1 cellular context compared by ENCODE assay signal in genomic region chr9:19048966-19049871, GRCh38.
TF ChIP-seq lines count a peak whose summit lies in the region.

TSS of gene RRAGA (plus strand) at chr9:19049427. CDS start at chr9:19049660, 233 bp downstream.

TF ChIP-seq in GM12878, 131 proteins besides CTCF, POLR2A, EP300 and RAD21 (continued from another document and continues in another):
- TF ChIP-seq JUND (IDR thresholded peaks at IDR 0.05; ENCODE audit: low read depth, low read length) (no peak), BMI1 (IDR thresholded peaks at IDR 0.05; ENCODE audit: borderline replicate concordance) (peak; percentile 62; the same call in 1 of the 2 replicates), MEF2B (IDR thresholded peaks at IDR 0.05; ENCODE audit: partially characterized antibody, poor library complexity, severe bottlenecking) (peak; percentile 61), ZNF24 (IDR thresholded peaks at IDR 0.05) (0 out of 2 replicates have a peak, but pooled peaks have one; percentile 4), SRF (IDR thresholded peaks at IDR 0.05; ENCODE audit: low read depth in 2 of 2, low read length in 2 of 2) (peak in 1 of 2 experiments; percentile 57; a peak in 1 of 4 replicates), ATF7 (IDR thresholded peaks at IDR 0.05; ENCODE audit: low read depth) (peak; percentile 55), BACH1 (IDR thresholded peaks at IDR 0.05; ENCODE audit: borderline replicate concordance) (peak; percentile 49; the same call in 1 of the 2 replicates), POU2F2 (IDR thresholded peaks at IDR 0.05; ENCODE audit: borderline replicate concordance, low read depth, low read length) (peak; percentile 93), NR2C1 (IDR thresholded peaks at IDR 0.05) (no peak), SMARCA5 (IDR thresholded peaks at IDR 0.05) (peak; percentile 73), CHD4 (IDR thresholded peaks at IDR 0.05) (no peak), ETV6 (conservative IDR thresholded peaks at IDR 0.05 in 1 of 2, IDR thresholded peaks at IDR 0.05 in 1 of 2; ENCODE audit: borderline replicate concordance in 1 of 2, low read depth in 1 of 2) (no peak), NRF1 (conservative IDR thresholded peaks at IDR 0.05; ENCODE audit: low read depth, low read length) (no peak), ZNF217 (IDR thresholded peaks at IDR 0.05) (peak; percentile 21; the same call in 1 of the 2 replicates), NFYA (IDR thresholded peaks at IDR 0.05; ENCODE audit: borderline replicate concordance, low read depth, low read length) (no peak), CUX1 (IDR thresholded peaks at IDR 0.05; ENCODE audit: insufficient replicate concordance, low read depth, low read length) (no peak), IKZF2 (IDR thresholded peaks at IDR 0.05) (peak; percentile 53 to 65), ZBTB33 (IDR thresholded peaks at IDR 0.05) (no peak), SMC3 (IDR thresholded peaks at IDR 0.05; ENCODE audit: borderline replicate concordance, low read length) (peak; percentile 74), E2F8 (IDR thresholded peaks at IDR 0.05; ENCODE audit: low read depth, partially characterized antibody) (no peak), CEBPB (IDR thresholded peaks at IDR 0.05; ENCODE audit: borderline replicate concordance in 1 of 2, low read depth in 2 of 2, low read length in 2 of 2) (peak in 1 of 2 experiments; percentile 14; a peak in 1 of 4 replicates), ASH2L (IDR thresholded peaks at IDR 0.05; ENCODE audit: borderline replicate concordance, low read depth) (no peak), ESRRA (IDR thresholded peaks at IDR 0.05; ENCODE audit: low read length) (0 out of 2 replicates have a peak, but pooled peaks have one; percentile 35), DPF2 (IDR thresholded peaks at IDR 0.05) (peak; percentile 66), MLLT1 (IDR thresholded peaks at IDR 0.05) (peak; percentile 94), USF2 (IDR thresholded peaks at IDR 0.05; ENCODE audit: borderline replicate concordance, low read depth, low read length) (no peak), NR2F1 (conservative IDR thresholded peaks at IDR 0.05) (peak; percentile 34; the same call in 1 of the 2 replicates), RB1 (IDR thresholded peaks at IDR 0.05; ENCODE audit: borderline replicate concordance) (peak; percentile 73; the same call in 1 of the 2 replicates), MYC (IDR thresholded peaks at IDR 0.05; ENCODE audit: insufficient read depth, insufficient read length, insufficient replicate concordance, low read length, severe bottlenecking) (no peak), WRNIP1 (IDR thresholded peaks at IDR 0.05; ENCODE audit: borderline replicate concordance, low read depth, low read length) (no peak), NKRF (conservative IDR thresholded peaks at IDR 0.05) (peak; percentile 94), CBX3 (IDR thresholded peaks at IDR 0.05; ENCODE audit: borderline replicate concordance, low read depth) (no peak), TARDBP (IDR thresholded peaks at IDR 0.05; ENCODE audit: borderline replicate concordance) (no peak), RBBP5 (conservative IDR thresholded peaks at IDR 0.05) (no peak), HSF1 (IDR thresholded peaks at IDR 0.05; ENCODE audit: low read depth, low read length) (no peak), YY1 (IDR thresholded peaks at IDR 0.05; ENCODE audit: low read depth, low read length) (peak; percentile 96), PML (IDR thresholded peaks at IDR 0.05; ENCODE audit: low read length) (peak; percentile 85), ELK1 (IDR thresholded peaks at IDR 0.05; ENCODE audit: low read depth, low read length) (peak; percentile 96), FOXM1 (IDR thresholded peaks at IDR 0.05; ENCODE audit: low read depth, low read length) (0 out of 2 replicates have a peak, but pooled peaks have one; percentile 73), CREB1 (IDR thresholded peaks at IDR 0.05; ENCODE audit: low read depth) (peak; percentile 57; the same call in 1 of the 2 replicates), POLR2AphosphoS2 (IDR thresholded peaks at IDR 0.05; ENCODE audit: low read depth, low read length) (peak; percentile 86), NR2C2 (IDR thresholded peaks at IDR 0.05; ENCODE audit: borderline replicate concordance, control insufficient read depth, insufficient read length, low read depth) (no peak), PBX3 (IDR thresholded peaks at IDR 0.05; ENCODE audit: insufficient replicate concordance, low read depth, low read length) (no peak), LARP7 (IDR thresholded peaks at IDR 0.05) (peak; percentile 79), SMAD1 (IDR thresholded peaks at IDR 0.05; ENCODE audit: low read depth, partially characterized antibody) (no peak), HCFC1 (IDR thresholded peaks at IDR 0.05; ENCODE audit: low read length) (peak; percentile 40; the same call in 1 of the 2 replicates), POLR2AphosphoS5 (IDR thresholded peaks at IDR 0.05; ENCODE audit: low read length) (peak; percentile 94)
